ENCODE assay signal across 2 cellular contexts in the genomic region with DNA sequence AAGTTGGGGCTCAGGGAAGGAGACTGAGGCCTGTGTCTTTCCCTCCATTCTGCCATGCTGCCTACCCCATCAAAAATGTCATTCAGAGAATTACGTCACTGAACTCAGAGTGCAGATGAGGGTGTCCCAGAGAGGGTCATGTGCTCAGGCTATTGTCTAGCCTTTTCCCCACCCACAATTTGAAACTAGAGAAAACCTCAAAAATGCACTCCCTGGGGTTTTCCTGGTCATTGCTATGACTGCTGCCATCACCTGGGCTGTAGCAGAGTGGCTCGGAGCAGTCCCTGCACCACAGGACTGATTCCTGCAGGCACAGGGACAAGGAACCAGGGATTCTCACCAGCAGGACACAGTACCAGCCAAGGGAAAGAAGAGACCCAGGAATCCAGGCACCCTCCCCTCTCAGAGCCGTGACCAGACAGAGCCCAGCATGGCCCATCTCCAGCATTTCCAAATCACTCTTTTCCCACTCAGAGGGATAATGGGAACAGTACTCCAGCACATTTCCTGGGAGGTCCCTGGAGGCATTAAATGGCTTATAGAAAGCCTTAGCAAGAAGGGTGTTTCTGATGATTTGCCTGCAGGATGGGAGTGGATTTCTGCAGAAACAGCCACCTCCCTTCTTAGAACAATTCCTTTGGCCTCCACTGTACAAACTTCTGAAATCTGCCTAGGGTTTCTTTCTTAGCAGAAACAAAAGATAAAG.
TF ChIP-seq lines count a peak whose summit lies in the region.

No MANE protein-coding gene starts in this region.

TF ChIP-seq in HCT116, 20 proteins besides CTCF, POLR2A, EP300 and RAD21 (continued from another document):
- no peak for TF ChIP-seq POLR2AphosphoS5 (IDR thresholded peaks at IDR 0.05; ENCODE audit: low read depth, low read length)

TF ChIP-seq in WTC11, 78 proteins besides CTCF, POLR2A, EP300 and RAD21 (continued from another document):
- TF ChIP-seq, protein P1, sequence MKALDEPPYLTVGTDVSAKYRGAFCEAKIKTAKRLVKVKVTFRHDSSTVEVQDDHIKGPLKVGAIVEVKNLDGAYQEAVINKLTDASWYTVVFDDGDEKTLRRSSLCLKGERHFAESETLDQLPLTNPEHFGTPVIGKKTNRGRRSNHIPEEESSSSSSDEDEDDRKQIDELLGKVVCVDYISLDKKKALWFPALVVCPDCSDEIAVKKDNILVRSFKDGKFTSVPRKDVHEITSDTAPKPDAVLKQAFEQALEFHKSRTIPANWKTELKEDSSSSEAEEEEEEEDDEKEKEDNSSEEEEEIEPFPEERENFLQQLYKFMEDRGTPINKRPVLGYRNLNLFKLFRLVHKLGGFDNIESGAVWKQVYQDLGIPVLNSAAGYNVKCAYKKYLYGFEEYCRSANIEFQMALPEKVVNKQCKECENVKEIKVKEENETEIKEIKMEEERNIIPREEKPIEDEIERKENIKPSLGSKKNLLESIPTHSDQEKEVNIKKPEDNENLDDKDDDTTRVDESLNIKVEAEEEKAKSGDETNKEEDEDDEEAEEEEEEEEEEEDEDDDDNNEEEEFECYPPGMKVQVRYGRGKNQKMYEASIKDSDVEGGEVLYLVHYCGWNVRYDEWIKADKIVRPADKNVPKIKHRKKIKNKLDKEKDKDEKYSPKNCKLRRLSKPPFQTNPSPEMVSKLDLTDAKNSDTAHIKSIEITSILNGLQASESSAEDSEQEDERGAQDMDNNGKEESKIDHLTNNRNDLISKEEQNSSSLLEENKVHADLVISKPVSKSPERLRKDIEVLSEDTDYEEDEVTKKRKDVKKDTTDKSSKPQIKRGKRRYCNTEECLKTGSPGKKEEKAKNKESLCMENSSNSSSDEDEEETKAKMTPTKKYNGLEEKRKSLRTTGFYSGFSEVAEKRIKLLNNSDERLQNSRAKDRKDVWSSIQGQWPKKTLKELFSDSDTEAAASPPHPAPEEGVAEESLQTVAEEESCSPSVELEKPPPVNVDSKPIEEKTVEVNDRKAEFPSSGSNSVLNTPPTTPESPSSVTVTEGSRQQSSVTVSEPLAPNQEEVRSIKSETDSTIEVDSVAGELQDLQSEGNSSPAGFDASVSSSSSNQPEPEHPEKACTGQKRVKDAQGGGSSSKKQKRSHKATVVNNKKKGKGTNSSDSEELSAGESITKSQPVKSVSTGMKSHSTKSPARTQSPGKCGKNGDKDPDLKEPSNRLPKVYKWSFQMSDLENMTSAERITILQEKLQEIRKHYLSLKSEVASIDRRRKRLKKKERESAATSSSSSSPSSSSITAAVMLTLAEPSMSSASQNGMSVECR (CRISPR knock-in tag; IDR thresholded peaks at IDR 0.05; ENCODE audit: borderline replicate concordance): no peak
- TF ChIP-seq, protein P2, sequence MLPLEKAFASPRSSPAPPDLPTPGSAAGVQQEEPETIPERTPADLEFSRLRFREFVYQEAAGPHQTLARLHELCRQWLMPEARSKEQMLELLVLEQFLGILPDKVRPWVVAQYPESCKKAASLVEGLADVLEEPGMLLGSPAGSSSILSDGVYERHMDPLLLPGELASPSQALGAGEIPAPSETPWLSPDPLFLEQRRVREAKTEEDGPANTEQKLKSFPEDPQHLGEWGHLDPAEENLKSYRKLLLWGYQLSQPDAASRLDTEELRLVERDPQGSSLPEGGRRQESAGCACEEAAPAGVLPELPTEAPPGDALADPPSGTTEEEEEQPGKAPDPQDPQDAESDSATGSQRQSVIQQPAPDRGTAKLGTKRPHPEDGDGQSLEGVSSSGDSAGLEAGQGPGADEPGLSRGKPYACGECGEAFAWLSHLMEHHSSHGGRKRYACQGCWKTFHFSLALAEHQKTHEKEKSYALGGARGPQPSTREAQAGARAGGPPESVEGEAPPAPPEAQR (CRISPR knock-in tag; IDR thresholded peaks at IDR 0.05): no peak
- no peak for TF ChIP-seq FOXP1 (CRISPR knock-in tag; IDR thresholded peaks at IDR 0.05; ENCODE audit: borderline replicate concordance)
- no peak for TF ChIP-seq HMGA2 (CRISPR knock-in tag; IDR thresholded peaks at IDR 0.05)
- TF ChIP-seq TCF7 (CRISPR knock-in tag; IDR thresholded peaks at IDR 0.05; ENCODE audit: low read depth): no peak
- no peak for TF ChIP-seq ZNF416 (CRISPR knock-in tag; IDR thresholded peaks at IDR 0.05)
- TF ChIP-seq ATF1 (CRISPR knock-in tag; IDR thresholded peaks at IDR 0.05): no peak
- TF ChIP-seq NFYB (CRISPR knock-in tag; conservative IDR thresholded peaks at IDR 0.05; ENCODE audit: low read depth): no peak
- TF ChIP-seq CBFB (CRISPR knock-in tag; IDR thresholded peaks at IDR 0.05; ENCODE audit: low read depth): no peak
- no peak for TF ChIP-seq JAZF1 (CRISPR knock-in tag; IDR thresholded peaks at IDR 0.05)
TF ChIP-seq in WTC11: peak in this region for 0.
